8 cellular contexts compared by ENCODE assay signal in genomic region chr2:149765003-149765402, GRCh38.
"Had no signal": no experiment of that assay in that cellular context is flagged by ENCODE, and none has a peak within 500 bp of the region (broad histone marks: within the 10 kb centered on the region; RNA-seq: fewer than 3 reads in every experiment).

No MANE protein-coding gene starts in this region.

- H2AFZ ChIP-seq: GM23338 had no signal

- H3K27ac ChIP-seq: HL-60 had no signal

- H3K4me3 ChIP-seq: GM23338, HAP-1 had no signal

- H3K9me3 ChIP-seq: HAP-1 had no signal

- H3K4me2 ChIP-seq: GM23338 had no signal

- H3K36me3 ChIP-seq: HAP-1 had no signal

- ATAC-seq: GM23338, HCT116, HepG2 had no signal

- H3K4me1 ChIP-seq: HAP-1 had no signal

- DNase-seq: H7, HFFc6, KG1 had no signal
